In genomic region chr17:74204474-74204873, GRCh38 we compare ENCODE assay signal across 9 cellular contexts. TPM values are rescaled to one million over a fixed set of nuclear protein-coding genes. Genes with fewer than 3 reads are reported as not detected.
DNase-seq lines count a peak whose midpoint lies in the region; ATAC-seq, FAIRE-seq and TF ChIP-seq lines count a peak whose summit lies in the region.
"Had no signal": no experiment of that assay in that cellular context is flagged by ENCODE, and none has a peak within 500 bp of the region (broad histone marks: within the 10 kb centered on the region; RNA-seq: fewer than 3 reads in every experiment).

No MANE protein-coding gene starts in this region.

- CTCF ChIA-PET in activated CD4-positive, alpha-beta memory T cell treated with anti-CD3 and anti-CD28 coated beads, Interleukin-2, amount 10 ng/mL, durations not matched to agents 7 days and 5 days (lab: Charles Lee) = interaction anchor here (0.9 to 2.6 kb wide), 8 partner anchors 9 to 758 kb away, joined by 3 to 11 read pairs (median 5); partner anchors contain the start of gene TTYH2

- peak overlapping the region; percentile 98 for H3K4me3 Mint-ChIP-seq in activated CD4-positive, alpha-beta memory T cell treated with anti-CD3 and anti-CD28 coated beads, Interleukin-2, amount 10 ng/mL, durations not matched to agents 7 days and 5 days

- H3K27ac ChIP-seq in hepatocyte (peak overlapping the region; percentile 90), small intestine (ENCODE audit: low read depth in 1 of 2, low read length in 1 of 2) (no peak overlapping the region)

- H3K27me3 ChIP-seq in HAP-1 (ENCODE audit: low read depth) = peaks cover 23% of the 10 kb centered on the region
- peaks cover 11% of the 10 kb centered on the region for H3K27me3 ChIP-seq in hepatocyte
- H3K27me3 ChIP-seq in small intestine (ENCODE audit: control insufficient read depth in 2 of 2, insufficient read depth in 2 of 2, low read length in 2 of 2) = no peaks in the 10 kb centered on the region

- H3K36me3 ChIP-seq in HAP-1 (replicated peaks) (peaks cover 57% of the 10 kb centered on the region), hepatocyte (replicated peaks; ENCODE audit: insufficient read depth, low read depth) (no peaks in the 10 kb centered on the region), small intestine (ENCODE audit: control insufficient read depth in 2 of 2, insufficient read depth in 2 of 2, low read length in 2 of 2) (peaks cover 4 to 8% of the 10 kb centered on the region in 2 donors)

- H3K4me3 ChIP-seq in HAP-1 (peak overlapping the region; percentile 99), hepatocyte (peak overlapping the region; percentile 81), small intestine (ENCODE audit: low read depth in 1 of 2, low read length in 2 of 2) (peak overlapping the region; percentile 86 to 96)

- H2AFZ ChIP-seq in hepatocyte = no peak overlapping the region

- POLR2A ChIA-PET in activated CD4-positive, alpha-beta memory T cell treated with anti-CD3 and anti-CD28 coated beads, Interleukin-2, amount 10 ng/mL, durations not matched to agents 7 days and 5 days (lab: Charles Lee) = interaction anchor here (1.1 to 4.0 kb wide), 8 partner anchors 8 to 176 kb away, joined by 3 to 36 read pairs (median 6); partner anchors contain the start of gene TTYH2

- no peaks in the 10 kb centered on the region for H3K9me2 ChIP-seq in hepatocyte (replicated peaks; ENCODE audit: insufficient read depth)

- peaks cover 49% of the 10 kb centered on the region for H4K20me1 ChIP-seq in hepatocyte (ENCODE audit: insufficient read depth, poor library complexity, severe bottlenecking)

- peaks cover 46% of the 10 kb centered on the region for H3K79me2 ChIP-seq in hepatocyte

- H3K4me1 Mint-ChIP-seq in activated CD4-positive, alpha-beta memory T cell treated with anti-CD3 and anti-CD28 coated beads, Interleukin-2, amount 10 ng/mL, durations not matched to agents 7 days and 5 days = peaks cover 51% of the 10 kb centered on the region

- in situ Hi-C loops in HAP-1 (cut with MboI; ENCODE audit: low sequenced_read_pairs) = loop anchor here (25.0 kb wide), 1 partner anchor 942 kb away; the partner anchor contains the start of gene CPSF4L

- peaks cover 48% of the 10 kb centered on the region for H3K36me3 Mint-ChIP-seq in activated CD4-positive, alpha-beta memory T cell treated with anti-CD3 and anti-CD28 coated beads, Interleukin-2, amount 10 ng/mL, durations not matched to agents 7 days and 5 days (ENCODE audit: low read depth)

- H3K4me1 ChIP-seq in HAP-1 (peaks cover 28% of the 10 kb centered on the region), hepatocyte (ENCODE audit: insufficient read depth) (peaks cover 18% of the 10 kb centered on the region), small intestine (ENCODE audit: control insufficient read depth in 2 of 2, insufficient read depth in 1 of 2, low read depth in 1 of 2, low read length in 1 of 2) (no peaks in the 10 kb centered on the region)

- 49% methylated on average over 14 of the region's 14 CpGs for WGBS in hepatocyte (ENCODE audit: low lambda C conversion rate, missing lambda C conversion rate)
- WGBS in small intestine, 3 donors = 29 to 46% (median 34%) methylated on average over 14 of the region's 14 CpGs

- FAIRE-seq in small intestine (lab: Jason Lieb, UNC) = no peak

- H3K9me3 ChIP-seq in HAP-1 (no peaks in the 10 kb centered on the region), hepatocyte (ENCODE audit: low read depth) (no peaks in the 10 kb centered on the region), small intestine (ENCODE audit: control insufficient read depth, low read depth) (no peaks in the 10 kb centered on the region)

- no peaks in the 10 kb centered on the region for H3K9me3 Mint-ChIP-seq in activated CD4-positive, alpha-beta memory T cell treated with anti-CD3 and anti-CD28 coated beads, Interleukin-2, amount 10 ng/mL, durations not matched to agents 7 days and 5 days

- H3K4me2 ChIP-seq in hepatocyte = peak overlapping the region; percentile 92

- H3K27me3 Mint-ChIP-seq in activated CD4-positive, alpha-beta memory T cell treated with anti-CD3 and anti-CD28 coated beads, Interleukin-2, amount 10 ng/mL, durations not matched to agents 7 days and 5 days = peaks cover 21% of the 10 kb centered on the region

- DNase-seq in HAP-1 (ENCODE audit: low spot score in 2 of 2) (no peak), hepatocyte (ENCODE audit: low spot score) (no peak), small intestine (no peak), cortex of kidney (lab: John Stamatoyannopoulos, UW) (no peak), NCI-H524 treated with DMSO at 0.1 percent for 48 hours (lab: John Stamatoyannopoulos, UW) (no peak), KG1 (lab: John Stamatoyannopoulos, UW) (no peak)
- no peak for DNase-seq in activated CD4-positive, alpha-beta memory T cell treated with anti-CD3 and anti-CD28 coated beads, Interleukin-2, amount 10 ng/mL, durations not matched to agents 7 days and 5 days
- DNase-seq: activated CD4-positive, alpha-beta T cell treated with anti-CD3 and anti-CD28 coated beads, Interleukin-2, amount 50 U/mL, for 48 hours had no signal

- no peak for ATAC-seq in HG02884 (IDR thresholded peaks at IDR 0.05; ENCODE audit: unreplicated experiment)

- peak overlapping the region; percentile 70 for H3K27ac Mint-ChIP-seq in activated CD4-positive, alpha-beta memory T cell treated with anti-CD3 and anti-CD28 coated beads, Interleukin-2, amount 10 ng/mL, durations not matched to agents 7 days and 5 days

- no peak for TF ChIP-seq CTCF in hepatocyte (IDR thresholded peaks at IDR 0.05; ENCODE audit: poor library complexity)

RNA-seq across cellular contexts. Expression of gene RPL38, which starts 1.0 kb away (rescaled TPM):
- 1,000 to 10,000 TPM; 1,064 to 1,066 TPM for total RNA-seq in activated CD4-positive, alpha-beta memory T cell treated with anti-CD3 and anti-CD28 coated beads, Interleukin-2, amount 10 ng/mL, durations not matched to agents 7 days and 5 days
- total RNA-seq in hepatocyte = 264 and 276 TPM in 2 replicates
- 758 and 761 TPM in 2 replicates for polyA plus RNA-seq in hepatocyte
- polyA plus RNA-seq in small intestine = 1,000 to 10,000 TPM in 2 of 3 donors, 100 to 1,000 TPM in 1; 823 to 1,409 (median 1,348) TPM

RNA-seq across cellular contexts. Expression of gene TTYH2, which starts 8.9 kb away (rescaled TPM):
- 10 to 100 TPM; 23.8 to 25.6 TPM for total RNA-seq in activated CD4-positive, alpha-beta memory T cell treated with anti-CD3 and anti-CD28 coated beads, Interleukin-2, amount 10 ng/mL, durations not matched to agents 7 days and 5 days
- 7.1 and 7.4 TPM in 2 replicates for total RNA-seq in hepatocyte
- polyA plus RNA-seq in hepatocyte (4.5 and 7.8 TPM in 2 replicates), small intestine (1 to 10 TPM in 1 of 3 donors, under 1 TPM in 1, not detected in 1; 0.27 to 2.0 TPM)
